8 cellular contexts compared by ENCODE assay signal in genomic region chr20:18507218-18508191, GRCh38. TPM values are rescaled to one million over a fixed set of nuclear protein-coding genes. Genes with fewer than 3 reads are reported as not detected.
DNase-seq lines count a peak whose midpoint lies in the region; ATAC-seq and TF ChIP-seq lines count a peak whose summit lies in the region.

TSS of gene SEC23B (plus strand) at chr20:18507940. CDS start at chr20:18510836, 2,896 bp downstream.

- H3K27ac ChIP-seq in WERI-Rb-1 (peak within 1 kb of the TSS; percentile 96), mammary epithelial cell (ENCODE audit: insufficient read depth, low read depth, low read length) (peak within 1 kb of the TSS; percentile 90), skeletal muscle tissue (ENCODE audit: low read depth, low read length) (peak within 1 kb of the TSS; percentile 93)

- H3K4me3 ChIP-seq in WERI-Rb-1 (ENCODE audit: low read depth, low read length) (peak within 1 kb of the TSS; percentile 99), mammary epithelial cell (replicated peaks in 1 of 3; ENCODE audit: insufficient read depth in 1 of 3, low read depth in 2 of 3, low read length in 3 of 3) (peak within 1 kb of the TSS; percentile 42 to 84 (median 68)), iPS-18c (ENCODE audit: insufficient read depth, low read depth, low read length) (peak within 1 kb of the TSS; percentile 96), skeletal muscle tissue (ENCODE audit: low read length in 3 of 3) (peak within 1 kb of the TSS; percentile 87 to 99 (median 94))

- WGBS in mammary epithelial cell (ENCODE audit: low coverage, missing lambda C conversion rate): 3% methylated on average over 38 of the region's 69 CpGs

- H3K36me3 ChIP-seq in WERI-Rb-1 (peaks cover 29% of the 10 kb centered on the region), mammary epithelial cell (ENCODE audit: insufficient read depth, low read length) (peaks cover 14% of the 10 kb centered on the region), skeletal muscle tissue (ENCODE audit: control insufficient read depth in 3 of 3, insufficient read depth in 3 of 3, low read length in 3 of 3) (peaks cover 5 to 13% (median 11%) of the 10 kb centered on the region in 3 donors)

- DNase-seq in ACHN (peak; percentile 97), NCI-H2227 (lab: John Stamatoyannopoulos, UW; ENCODE audit: unreplicated experiment) (peak; percentile 98), WERI-Rb-1 (peak; percentile 97), mammary epithelial cell (peak; percentile 99)

- intact Hi-C loops in mammary epithelial cell (cut with micrococcal nuclease): loop anchor here (1.0 to 2.0 kb wide), 3 partner anchors 41 to 78 kb away; partner anchors contain the start of genes DZANK1, POLR3F and SMIM26

- CTCF ChIA-PET in mammary epithelial cell (lab: Charles Lee; ENCODE audit: low non-redundant PET): interaction anchor here (0.6 kb wide), 1 partner anchor 17 kb away, joined by 5 read pairs; no protein-coding TSS in a partner anchor

- no TSS peak for BruUV-seq in mammary epithelial cell (replicated peaks; lab: Mats Ljungman, UMichigan)

- H3K4me1 ChIP-seq in mammary epithelial cell (ENCODE audit: insufficient read depth, low read length) (peaks cover 15% of the 10 kb centered on the region), skeletal muscle tissue (ENCODE audit: control insufficient read depth in 3 of 3, insufficient read depth in 3 of 3, low read length in 3 of 3) (peaks cover 6 to 9% (median 8%) of the 10 kb centered on the region in 3 donors)

- peak within 1 kb of the TSS; percentile 92 for H2AFZ ChIP-seq in mammary epithelial cell (ENCODE audit: low read depth, low read length)

- H4K20me1 ChIP-seq in mammary epithelial cell (ENCODE audit: insufficient read depth, low read length): no peaks in the 10 kb centered on the region

- dilution Hi-C loops in mammary epithelial cell (cut with HindIII; ENCODE audit: low sequenced_read_pairs): no loop called here

- ATAC-seq in GM18873 (IDR thresholded peaks at IDR 0.05; ENCODE audit: low FRiP score, unreplicated experiment): peak; percentile 97
- peak; percentile 94 for ATAC-seq in HG03139 (IDR thresholded peaks at IDR 0.05; ENCODE audit: unreplicated experiment)

- peak within 1 kb of the TSS; percentile 96 for H3K4me2 ChIP-seq in mammary epithelial cell (ENCODE audit: insufficient read depth, low read depth, low read length)

- H3K9me3 ChIP-seq in WERI-Rb-1 (ENCODE audit: severe bottlenecking): no peaks in the 10 kb centered on the region
- H3K9me3 ChIP-seq in mammary epithelial cell (replicated peaks; ENCODE audit: insufficient read depth, low read length): no peaks in the 10 kb centered on the region
- H3K9me3 ChIP-seq in iPS-18c (ENCODE audit: control insufficient read depth, insufficient read depth, low read length): peaks cover 2% of the 10 kb centered on the region
- H3K9me3 ChIP-seq in skeletal muscle tissue (ENCODE audit: control insufficient read depth in 3 of 3, low read length in 3 of 3): no peaks in the 10 kb centered on the region

- in situ Hi-C loops in ACHN (cut with HindIII; ENCODE audit: low pct_ligation_motif_present, low pct_unique_long_range_greater_than_20kb, low sequenced_read_pairs) (no loop called here), mammary epithelial cell (cut with MboI; ENCODE audit: low sequenced_read_pairs in 2 of 2) (no loop called here)

- H3K27me3 ChIP-seq in WERI-Rb-1 (ENCODE audit: insufficient read depth, low read depth, severe bottlenecking) (no peaks in the 10 kb centered on the region), mammary epithelial cell (ENCODE audit: insufficient read depth, low read length) (no peaks in the 10 kb centered on the region), skeletal muscle tissue (ENCODE audit: control insufficient read depth in 3 of 3, insufficient read depth in 3 of 3, low read length in 3 of 3) (peaks cover 0 to 13% (median 5%) of the 10 kb centered on the region in 3 donors)

- TF ChIP-seq CTCF in WERI-Rb-1 (IDR thresholded peaks at IDR 0.05; ENCODE audit: low read depth, low read length) (no peak), mammary epithelial cell (conservative IDR thresholded peaks at IDR 0.05 in 1 of 2, IDR thresholded peaks at IDR 0.05 in 1 of 2; ENCODE audit: extremely low read depth in 1 of 2, insufficient read depth in 1 of 2, low read depth in 1 of 2, low read length in 2 of 2) (no peak)

- peaks cover 38% of the 10 kb centered on the region for H3K79me2 ChIP-seq in mammary epithelial cell (ENCODE audit: insufficient read depth, low read length)

- peak within 1 kb of the TSS; percentile 97 for H3K9ac ChIP-seq in mammary epithelial cell (ENCODE audit: insufficient read depth, low read length)
- H3K9ac ChIP-seq in skeletal muscle tissue (ENCODE audit: low read depth in 1 of 3, low read length in 3 of 3): peak within 1 kb of the TSS; percentile 88 to 96 (median 90)

RNA-seq across cellular contexts. Expression of gene SEC23B, which starts in this region (rescaled TPM):
- 10 to 100 TPM; 61.2 to 82.8 TPM for total RNA-seq in mammary epithelial cell
- 88.6 TPM for polyA plus RNA-seq in mammary epithelial cell
- polyA minus RNA-seq in mammary epithelial cell: 107 TPM
- total RNA-seq in skeletal muscle tissue: 26.6 TPM

Comparison
In these comparisons a context has a peak if more than half of its experiments do, and no peak if none do; other contexts are left out.
1. Peak in every context shown above with its lines: DNase-seq, ATAC-seq, H3K4me3 ChIP-seq and H3K27ac ChIP-seq.